In the genomic region with DNA sequence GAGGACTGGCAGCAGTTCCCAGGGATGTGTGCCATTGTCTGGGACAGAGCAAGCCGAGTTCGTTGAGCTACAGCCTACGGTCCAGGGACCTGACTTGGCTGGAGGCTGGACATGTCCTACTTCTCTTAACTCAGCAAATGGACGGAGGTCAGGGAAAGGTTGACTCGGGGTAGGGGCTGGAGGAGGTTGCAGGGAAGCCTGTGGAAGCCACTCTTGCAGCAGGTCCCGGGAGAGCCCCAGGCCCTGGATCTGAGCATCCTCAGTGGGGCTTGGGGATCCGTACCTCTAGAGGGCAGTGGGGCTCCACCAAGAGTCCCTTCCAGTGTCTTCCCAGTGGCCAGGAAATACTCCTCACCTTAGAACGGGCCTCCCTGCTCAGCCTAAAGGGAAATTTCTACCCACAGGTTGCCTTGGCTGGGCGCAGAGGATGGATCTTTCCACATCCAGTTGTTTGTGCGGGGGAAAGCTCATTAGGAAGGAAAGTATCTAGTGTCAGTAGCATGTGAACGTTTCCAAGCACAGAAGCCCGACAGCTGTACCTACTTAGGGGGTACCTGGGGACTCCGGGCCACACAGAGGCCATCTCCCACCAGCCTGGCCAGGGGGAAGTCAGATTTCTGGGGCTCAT, we compare ENCODE assay signal across 8 cellular contexts.
DNase-seq lines count a peak whose midpoint lies in the region; ATAC-seq, FAIRE-seq and TF ChIP-seq lines count a peak whose summit lies in the region.

No MANE protein-coding gene starts in this region.

- H3K18ac ChIP-seq in neuronal stem cell (ENCODE audit: low read length) = peak overlapping the region; percentile 18

- WGBS in neuronal stem cell (ENCODE audit: extremely low coverage in 2 of 2, insufficient read length in 2 of 2, insufficient replicate concordance in 1 of 2), 2 donors = no CpG with 5 or more reads among the region's 13 CpGs

- H3K9me3 Mint-ChIP-seq in activated T-cell treated with anti-CD3 and anti-CD28 coated beads, Interleukin-2, amount 50 U/mL, for 72 hours = no peaks in the 10 kb centered on the region

- H3K4me1 Mint-ChIP-seq in activated T-cell treated with anti-CD3 and anti-CD28 coated beads, Interleukin-2, amount 50 U/mL, for 72 hours (ENCODE audit: low read depth) = peaks cover 14% of the 10 kb centered on the region

- no peak overlapping the region for H2BK12ac ChIP-seq in neuronal stem cell (ENCODE audit: low read length)

- no peak for DNase-seq in D721Med (ENCODE audit: insufficient read length, low spot score)
- peak; percentile 81 for DNase-seq in OCI-LY7 (ENCODE audit: low spot score)
- DNase-seq in activated T-cell treated with anti-CD3 and anti-CD28 coated beads, Interleukin-2, amount 50 U/mL, for 72 hours = peak; percentile 63
- peak; percentile 72 for DNase-seq in fibroblast of mammary gland (ENCODE audit: low read depth)
- DNase-seq in neuronal stem cell (ENCODE audit: low spot score) = peak; percentile 47
- peak in 40 of 49 donors; percentile 2 to 70 (median 32) for DNase-seq in substantia nigra (lab: John Stamatoyannopoulos, UW)

- H3K27ac ChIP-seq in OCI-LY7 (ENCODE audit: low read depth, low read length, poor library complexity, severe bottlenecking) = no peak overlapping the region
- no peak overlapping the region for H3K27ac ChIP-seq in neuronal stem cell (replicated peaks; ENCODE audit: low read length)
- H3K27ac ChIP-seq in substantia nigra (ENCODE audit: low read depth, low read length, poor library complexity, severe bottlenecking) = no peak overlapping the region

- no TSS peak for BruUV-seq in OCI-LY7 (replicated peaks; lab: Mats Ljungman, UMichigan)

- no peak overlapping the region for H3K23ac ChIP-seq in neuronal stem cell (ENCODE audit: low read depth, low read length, poor library complexity)

- H3K36me3 ChIP-seq in OCI-LY7 (ENCODE audit: insufficient read depth, low read length) (no peaks in the 10 kb centered on the region), neuronal stem cell (replicated peaks in 1 of 2; ENCODE audit: control insufficient read depth in 2 of 2, insufficient read depth in 2 of 2, low read length in 2 of 2) (no peaks in the 10 kb centered on the region)

- H3K9me3 ChIP-seq in OCI-LY7 (ENCODE audit: low read length) (no peaks in the 10 kb centered on the region), neuronal stem cell (replicated peaks in 1 of 2; ENCODE audit: control insufficient read depth in 2 of 2, insufficient read depth in 1 of 2, low read depth in 1 of 2, low read length in 2 of 2) (no peaks in the 10 kb centered on the region)

- H2AK5ac ChIP-seq in neuronal stem cell (ENCODE audit: low read depth, low read length) = no peak overlapping the region

- no peak overlapping the region for H2BK5ac ChIP-seq in neuronal stem cell (ENCODE audit: low read length)

- no peaks in the 10 kb centered on the region for H3K36me3 Mint-ChIP-seq in activated T-cell treated with anti-CD3 and anti-CD28 coated beads, Interleukin-2, amount 50 U/mL, for 72 hours (ENCODE audit: insufficient read depth in 2 of 2)

- no peak overlapping the region for H3K4me3 ChIP-seq in OCI-LY7 (ENCODE audit: low read depth, low read length, poor library complexity, severe bottlenecking)
- H3K4me3 ChIP-seq in fibroblast of mammary gland (ENCODE audit: control insufficient read depth, low read depth, low read length) = no peak overlapping the region
- no peak overlapping the region for H3K4me3 ChIP-seq in neuronal stem cell (ENCODE audit: low read length in 2 of 2)

- H4K20me1 ChIP-seq in OCI-LY7 (ENCODE audit: insufficient read depth, low read length) = no peaks in the 10 kb centered on the region

- POLR2A ChIA-PET in OCI-LY7 (lab: Charles Lee) = interaction anchor here (0.5 to 1.4 kb wide), 2 partner anchors 8 to 223 kb away, joined by 3 read pairs; no protein-coding TSS in a partner anchor

- H3K79me2 ChIP-seq in OCI-LY7 (ENCODE audit: insufficient read depth, low read depth, low read length) = no peaks in the 10 kb centered on the region

- H2AFZ ChIP-seq in OCI-LY7 (ENCODE audit: low read length) = peak overlapping the region; percentile 43; the same call in 1 of the 2 replicates
- H2AFZ ChIP-seq in neuronal stem cell (ENCODE audit: low read length) = peak overlapping the region; percentile 60

- H3K4me2 ChIP-seq in OCI-LY7 (ENCODE audit: low read length) (no peak overlapping the region), neuronal stem cell (ENCODE audit: insufficient read depth, low read length, poor library complexity, severe bottlenecking) (no peak overlapping the region)

- no peaks in the 10 kb centered on the region for H3K27me3 Mint-ChIP-seq in activated T-cell treated with anti-CD3 and anti-CD28 coated beads, Interleukin-2, amount 50 U/mL, for 72 hours (ENCODE audit: low read depth)

- H4K8ac ChIP-seq in neuronal stem cell (ENCODE audit: low read depth, low read length) = no peak overlapping the region

- no peak for FAIRE-seq in D721Med (lab: Jason Lieb, UNC)

- H3K4ac ChIP-seq in neuronal stem cell (ENCODE audit: low read length) = no peak overlapping the region

- no peak overlapping the region for H2BK120ac ChIP-seq in neuronal stem cell (ENCODE audit: low read depth, low read length)

- no peaks in the 10 kb centered on the region for H3K27me3 ChIP-seq in neuronal stem cell (ENCODE audit: control insufficient read depth in 3 of 3, insufficient read depth in 3 of 3, low read depth in 1 of 3, low read length in 3 of 3)

- H3K4me1 ChIP-seq in OCI-LY7 (ENCODE audit: insufficient read depth, low read length, poor library complexity, severe bottlenecking) (peaks cover 22% of the 10 kb centered on the region), neuronal stem cell (ENCODE audit: control insufficient read depth in 2 of 2, insufficient read depth in 1 of 2, low read depth in 1 of 2, low read length in 2 of 2) (no peaks in the 10 kb centered on the region)

- peak; percentile 45 for TF ChIP-seq CTCF in D721Med (IDR thresholded peaks at IDR 0.05; ENCODE audit: insufficient read depth, missing control alignments)
- peak; percentile 91 for TF ChIP-seq CTCF in OCI-LY7 (conservative IDR thresholded peaks at IDR 0.05; ENCODE audit: low read length)
- peak; percentile 88 for TF ChIP-seq CTCF in fibroblast of mammary gland (conservative IDR thresholded peaks at IDR 0.05; ENCODE audit: control insufficient read depth, insufficient read depth, low read depth, low read length)

- H3K27ac Mint-ChIP-seq in activated T-cell treated with anti-CD3 and anti-CD28 coated beads, Interleukin-2, amount 50 U/mL, for 72 hours = no peak overlapping the region

- H2BK15ac ChIP-seq in neuronal stem cell (ENCODE audit: low read length) = no peak overlapping the region

- no peaks in the 10 kb centered on the region for H3K9me2 ChIP-seq in OCI-LY7 (ENCODE audit: insufficient read depth, low read length)

- CTCF ChIA-PET in OCI-LY7 (lab: Charles Lee; ENCODE audit: unreplicated experiment) = interaction anchor here (0.9 to 1.5 kb wide), 3 partner anchors 8 to 250 kb away, joined by 3 to 4 read pairs (median 3); partner anchors contain the start of gene NFATC2

- no peak overlapping the region for H4K91ac ChIP-seq in neuronal stem cell (ENCODE audit: low read depth, low read length, poor library complexity)

- intact Hi-C loops in OCI-LY7 (cut with micrococcal nuclease; ENCODE audit: unreplicated experiment) = loop anchor here (1.0 kb wide), 2 partner anchors 223 to 252 kb away; no protein-coding TSS in a partner anchor

- H3K14ac ChIP-seq in neuronal stem cell (ENCODE audit: low read length) = no peak overlapping the region

- H3K4me3 Mint-ChIP-seq in activated T-cell treated with anti-CD3 and anti-CD28 coated beads, Interleukin-2, amount 50 U/mL, for 72 hours = no peak overlapping the region

- no peak overlapping the region for H3K9ac ChIP-seq in neuronal stem cell (ENCODE audit: low read depth, low read length, poor library complexity)

- no peaks in the 10 kb centered on the region for H3K79me1 ChIP-seq in neuronal stem cell (ENCODE audit: low read depth, low read length)

- ATAC-seq in HG02885 (IDR thresholded peaks at IDR 0.05; ENCODE audit: poor library complexity, unreplicated experiment) (peak; percentile 45), HG02981 (IDR thresholded peaks at IDR 0.05; ENCODE audit: unreplicated experiment) (no peak)
- ATAC-seq in activated T-cell treated with anti-CD3 and anti-CD28 coated beads, Interleukin-2, amount 50 U/mL, for 72 hours (replicated peaks in 1 of 2) = peak; percentile 81 to 85
